Comparison of ENCODE assay signal across 1 cellular context in the genomic region with DNA sequence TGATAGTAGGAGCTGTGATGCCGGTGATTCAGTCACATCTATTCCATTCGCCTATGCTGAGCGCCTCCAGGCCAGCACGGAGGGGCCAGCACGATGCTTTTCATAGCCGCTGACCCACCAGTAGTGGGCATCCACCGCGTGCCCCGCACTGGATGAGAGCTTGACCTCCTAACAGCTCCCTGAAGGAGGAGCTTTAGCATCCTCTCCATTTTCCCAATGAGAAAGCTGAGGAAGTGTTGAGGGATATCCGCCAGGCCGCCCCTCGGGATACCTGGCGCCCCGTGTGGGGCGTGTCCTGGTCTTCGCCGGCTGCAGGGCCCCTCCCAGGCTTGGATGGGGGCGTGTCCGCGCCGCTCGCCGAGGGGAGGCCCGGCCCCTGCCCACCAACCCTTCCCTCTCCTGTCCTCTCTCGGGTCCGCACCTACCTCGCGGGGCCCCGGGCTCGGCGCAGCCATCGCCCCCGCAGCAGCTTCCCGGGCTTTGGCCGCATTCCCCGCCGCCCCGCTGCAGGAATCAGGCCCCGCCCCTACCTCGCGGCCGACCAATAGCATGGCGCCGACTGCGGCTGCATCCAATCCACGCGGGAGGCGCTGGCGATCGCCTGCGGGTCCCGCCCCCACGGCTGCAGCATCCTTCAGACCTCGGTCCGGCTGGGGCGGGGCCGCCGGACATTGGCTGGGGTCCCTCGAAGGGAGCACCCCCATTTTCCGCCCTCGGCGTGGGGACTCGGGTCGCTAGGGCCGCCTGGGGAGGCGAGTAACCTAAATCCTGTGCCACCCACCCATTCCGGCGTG.
TF ChIP-seq lines count a peak whose summit lies in the region.

Gene PIP5KL1, minus strand, starts transcription at position 480 of the 794 bp plus-strand sequence. Its CDS starts 25 bp downstream, at position 455.

TF ChIP-seq in IMR-90, 13 proteins besides CTCF, POLR2A, EP300 and RAD21:
- TF ChIP-seq RFX5 (IDR thresholded peaks at IDR 0.05; ENCODE audit: low read depth, low read length) (peak; percentile 19; the same call in 1 of the 2 replicates), NFE2L2 (IDR thresholded peaks at IDR 0.05; ENCODE audit: low read depth, low read length) (no peak), RCOR1 (IDR thresholded peaks at IDR 0.05; ENCODE audit: insufficient replicate concordance, low read length) (peak; percentile 21), FOS (IDR thresholded peaks at IDR 0.05; ENCODE audit: low read depth, low read length) (no peak), CEBPB (IDR thresholded peaks at IDR 0.05; ENCODE audit: low read depth, low read length) (no peak)
